12 cellular contexts compared by ENCODE assay signal in genomic region chr1:195591917-195592672, GRCh38.
DNase-seq lines count a peak whose midpoint lies in the region; ATAC-seq, FAIRE-seq and TF ChIP-seq lines count a peak whose summit lies in the region.
"Had no signal": no experiment of that assay in that cellular context is flagged by ENCODE, and none has a peak within 500 bp of the region (broad histone marks: within the 10 kb centered on the region; RNA-seq: fewer than 3 reads in every experiment).

No MANE protein-coding gene starts in this region.

- H3K27me3 ChIP-seq in upper lobe of right lung = no peaks in the 10 kb centered on the region
- no peaks in the 10 kb centered on the region for H3K27me3 ChIP-seq in tibial nerve

- POLR2A ChIA-PET in RWPE1 (lab: Yijun Ruan, JAX; ENCODE audit: low non-redundant PET) = no interaction called here

- H3K4me1 ChIP-seq in upper lobe of right lung (no peaks in the 10 kb centered on the region), tibial nerve (no peaks in the 10 kb centered on the region)

- H3K36me3 ChIP-seq in upper lobe of right lung (no peaks in the 10 kb centered on the region), tibial nerve (no peaks in the 10 kb centered on the region)

- H3K9me3 ChIP-seq in upper lobe of right lung (no peaks in the 10 kb centered on the region), tibial nerve (no peaks in the 10 kb centered on the region)

- FAIRE-seq in urothelium cell line (lab: Jason Lieb, UNC) = no peak

- TF ChIP-seq EP300 in tibial nerve (IDR thresholded peaks at IDR 0.05) = no peak

- DNase-seq in NCI-H748 (lab: John Stamatoyannopoulos, UW; ENCODE audit: unreplicated experiment) (peak; percentile 4), NCI-H748 treated with DMSO at 0.1 percent for 48 hours (lab: John Stamatoyannopoulos, UW) (no peak), RWPE1 (ENCODE audit: low spot score) (peak; percentile 74), fibroblast of peridontal ligament (ENCODE audit: extremely low read depth) (peak; percentile 52), urothelium cell line (ENCODE audit: low spot score) (peak; percentile 10), upper lobe of right lung (no peak), tibial nerve (ENCODE audit: low spot score in 2 of 2) (no peak)
- DNase-seq: activated CD4-positive, alpha-beta T cell treated with anti-CD3 and anti-CD28 coated beads, Interleukin-2, amount 50 U/mL, for 48 hours; activated naive CD4-positive, alpha-beta T cell treated with anti-CD3 and anti-CD28 coated beads for 36 hours; GF-D8; NCI-H345 had no signal

- ATAC-seq in upper lobe of right lung (no peak), HG03520 (IDR thresholded peaks at IDR 0.05; ENCODE audit: unreplicated experiment) (no peak)

- H3K4me3 ChIP-seq in upper lobe of right lung (no peak overlapping the region), tibial nerve (no peak overlapping the region)

- TF ChIP-seq POLR2A in tibial nerve (IDR thresholded peaks at IDR 0.05) = no peak

- 23% methylated on average over 3 of the region's 3 CpGs for WGBS in tibial nerve, 2 donors

- intact Hi-C loops in upper lobe of right lung (cut with DNase I) = no loop called here

- TF ChIP-seq CTCF in RWPE1 (conservative IDR thresholded peaks at IDR 0.05; ENCODE audit: low read depth) = no peak
- no peak for TF ChIP-seq CTCF in upper lobe of right lung (IDR thresholded peaks at IDR 0.05)
- TF ChIP-seq CTCF in tibial nerve (IDR thresholded peaks at IDR 0.05) = no peak

- CTCF ChIA-PET in RWPE1 (lab: Yijun Ruan, JAX) = interaction anchor here (0.7 kb wide), 2 partner anchors 294 to 556 kb away, joined by 3 to 4 read pairs; no protein-coding TSS in a partner anchor

- H3K27ac ChIP-seq in RWPE1 (no peak overlapping the region), upper lobe of right lung (no peak overlapping the region), tibial nerve (no peak overlapping the region)

Comparison
In these comparisons a context has a peak if more than half of its experiments do, and no peak if none do; other contexts are left out.
1. DNase-seq: peak in NCI-H748 (single experiment), RWPE1 (single experiment), fibroblast of peridontal ligament (single experiment) and urothelium cell line (single experiment); none in NCI-H748 treated with DMSO at 0.1 percent for 48 hours (single experiment), upper lobe of right lung (single experiment) and tibial nerve (0 of 2).